9 cellular contexts compared by ENCODE assay signal in genomic region chr15:82043726-82044372, GRCh38. TPM values are rescaled to one million over a fixed set of nuclear protein-coding genes. Genes with fewer than 3 reads are reported as not detected.
DNase-seq lines count a peak whose midpoint lies in the region; ATAC-seq, FAIRE-seq and TF ChIP-seq lines count a peak whose summit lies in the region.
"Had no signal": no experiment of that assay in that cellular context is flagged by ENCODE, and none has a peak within 500 bp of the region (broad histone marks: within the 10 kb centered on the region; RNA-seq: fewer than 3 reads in every experiment).

No MANE protein-coding gene starts in this region.

- H3K27ac Mint-ChIP-seq in CD4-positive, alpha-beta T cell: peak overlapping the region; percentile 73

- H3K4me1 ChIP-seq in Peyer's patch (peaks cover 0 to 28% (median 5%) of the 10 kb centered on the region in 4 donors), endothelial cell of umbilical vein (ENCODE audit: control insufficient read depth, extremely low read depth, insufficient read depth, low read length) (peaks cover 15% of the 10 kb centered on the region), neuron (ENCODE audit: insufficient read depth, low read length) (peaks cover 21% of the 10 kb centered on the region)

- H3K9me3 ChIP-seq in CD4-positive, alpha-beta T cell (ENCODE audit: control insufficient read depth, low read length): no peaks in the 10 kb centered on the region
- H3K9me3 ChIP-seq in Peyer's patch: no peaks in the 10 kb centered on the region
- H3K9me3 ChIP-seq in endothelial cell of umbilical vein (replicated peaks; ENCODE audit: control insufficient read depth, insufficient read depth, low read length): no peaks in the 10 kb centered on the region
- peaks cover 6% of the 10 kb centered on the region for H3K9me3 ChIP-seq in neuron (ENCODE audit: low read length)

- CTCF ChIA-PET in CD4-positive, alpha-beta T cell (lab: Charles Lee): no interaction called here
- CTCF ChIA-PET in endothelial cell of umbilical vein (lab: Charles Lee): interaction anchor here (1.6 kb wide), 1 partner anchor 154 kb away, joined by 4 read pairs; no protein-coding TSS in a partner anchor

- ATAC-seq in CD4-positive, alpha-beta T cell (ENCODE audit: poor library complexity): no peak

- H3K9ac ChIP-seq in endothelial cell of umbilical vein (replicated peaks; ENCODE audit: extremely low read depth, insufficient read depth, low read length): peak overlapping the region; percentile 87

- no peak for DNase-seq in CD4-positive, alpha-beta T cell
- DNase-seq in Peyer's patch (no peak), endothelial cell of umbilical vein (ENCODE audit: low read depth, low spot score) (no peak), MV-4-11 (lab: John Stamatoyannopoulos, UW) (no peak), pons (ENCODE audit: low spot score) (no peak), H4 (ENCODE audit: low spot score) (no peak)
- no peak for DNase-seq in activated CD8-positive, alpha-beta memory T cell treated with anti-CD3 and anti-CD28 coated beads, Interleukin-2, amount 50 U/mL, for 48 hours
- DNase-seq: SHP77 treated with DMSO at 0.1 percent for 48 hours had no signal

- H3K27me3 ChIP-seq in CD4-positive, alpha-beta T cell (ENCODE audit: control insufficient read depth, insufficient read depth, low read length): peaks cover 4% of the 10 kb centered on the region
- H3K27me3 ChIP-seq in Peyer's patch (no peaks in the 10 kb centered on the region), endothelial cell of umbilical vein (ENCODE audit: control insufficient read depth in 2 of 2, insufficient read depth in 2 of 2, low read length in 2 of 2) (peaks cover 0 to 2% of the 10 kb centered on the region in 2 experiments), neuron (ENCODE audit: insufficient read depth, low read length) (no peaks in the 10 kb centered on the region)

- TF ChIP-seq POLR2A in Peyer's patch (IDR thresholded peaks at IDR 0.05): no peak
- no peak for TF ChIP-seq POLR2A in endothelial cell of umbilical vein (IDR thresholded peaks at IDR 0.05; ENCODE audit: low read depth, low read length)

- peak overlapping the region; percentile 77 for H3K4me2 ChIP-seq in endothelial cell of umbilical vein (ENCODE audit: insufficient read depth, low read length)

- H3K4me3 ChIP-seq in Peyer's patch (peak overlapping the region; percentile 58 to 87 (median 66)), endothelial cell of umbilical vein (replicated peaks in 1 of 3; ENCODE audit: insufficient read depth in 1 of 3, low read depth in 1 of 3, low read length in 3 of 3) (peak overlapping the region in 2 of 3 experiments; percentile 91 to 97), neuron (ENCODE audit: low read length) (peak overlapping the region; percentile 97)

- no peaks in the 10 kb centered on the region for H3K27me3 Mint-ChIP-seq in CD4-positive, alpha-beta T cell

- H3K9me1 ChIP-seq in endothelial cell of umbilical vein (replicated peaks; ENCODE audit: control insufficient read depth, extremely low read depth, insufficient read depth, low read length): no peaks in the 10 kb centered on the region

- peaks cover 2% of the 10 kb centered on the region for H4K20me1 ChIP-seq in endothelial cell of umbilical vein (replicated peaks; ENCODE audit: control insufficient read depth, extremely low read depth, insufficient read depth, low read length)

- no TSS peak for BruUV-seq in endothelial cell of umbilical vein (replicated peaks; lab: Mats Ljungman, UMichigan)

- peak overlapping the region; percentile 13 for H3K27ac ChIP-seq in CD4-positive, alpha-beta T cell (ENCODE audit: low read depth, low read length)
- H3K27ac ChIP-seq in Peyer's patch: peak overlapping the region in 3 of 4 donors; percentile 77 to 90 (median 90)
- no peak overlapping the region for H3K27ac ChIP-seq in endothelial cell of umbilical vein (ENCODE audit: insufficient read depth, low read depth, low read length)

- H3K9me3 Mint-ChIP-seq in CD4-positive, alpha-beta T cell: no peaks in the 10 kb centered on the region

- H3K36me3 Mint-ChIP-seq in CD4-positive, alpha-beta T cell (ENCODE audit: low read depth): peaks cover 6% of the 10 kb centered on the region

- peaks cover 12% of the 10 kb centered on the region for H3K4me1 Mint-ChIP-seq in CD4-positive, alpha-beta T cell (ENCODE audit: low read depth)

- peak overlapping the region; percentile 96 for H3K4me3 Mint-ChIP-seq in CD4-positive, alpha-beta T cell

- no peaks in the 10 kb centered on the region for H3K36me3 ChIP-seq in Peyer's patch
- peaks cover 7 to 8% of the 10 kb centered on the region in 2 experiments for H3K36me3 ChIP-seq in endothelial cell of umbilical vein (ENCODE audit: control insufficient read depth in 2 of 2, extremely low read depth in 1 of 2, insufficient read depth in 2 of 2, low read length in 2 of 2)
- peaks cover 22% of the 10 kb centered on the region for H3K36me3 ChIP-seq in neuron (ENCODE audit: insufficient read depth, low read length)

- intact Hi-C loops in CD4-positive, alpha-beta T cell (cut with DNase I, micrococcal nuclease): loop anchor here in 1 of 2 experiments (10.0 kb wide), 1 partner anchor 629 kb away; no protein-coding TSS in a partner anchor
- intact Hi-C loops in endothelial cell of umbilical vein (cut with micrococcal nuclease): loop anchor here (2.0 to 10.0 kb wide), 4 partner anchors 155 to 1039 kb away; partner anchors contain the start of gene TLNRD1

- H2AFZ ChIP-seq in endothelial cell of umbilical vein (ENCODE audit: low read depth, low read length) (peak overlapping the region; percentile 63), neuron (ENCODE audit: low read depth, low read length) (no peak overlapping the region)

- no peak for TF ChIP-seq CTCF in CD4-positive, alpha-beta T cell (IDR thresholded peaks at IDR 0.05)
- no peak for TF ChIP-seq CTCF in Peyer's patch (IDR thresholded peaks at IDR 0.05)
- TF ChIP-seq CTCF in endothelial cell of umbilical vein (IDR thresholded peaks at IDR 0.05; ENCODE audit: extremely low read depth in 1 of 2, insufficient read depth in 1 of 2, low read depth in 1 of 2, low read length in 2 of 2): no peak

- FAIRE-seq in endothelial cell of umbilical vein (lab: Jason Lieb, UNC): no peak

- POLR2A ChIA-PET in CD4-positive, alpha-beta T cell (lab: Charles Lee): no interaction called here
- POLR2A ChIA-PET in endothelial cell of umbilical vein (lab: Charles Lee): no interaction called here

- H3K79me2 ChIP-seq in endothelial cell of umbilical vein (ENCODE audit: control insufficient read depth, insufficient read depth, low read length): peaks cover 18% of the 10 kb centered on the region

- dilution Hi-C loops in endothelial cell of umbilical vein (cut with MboI; ENCODE audit: extremely low pct_ligation_motif_present, low sequenced_read_pairs): no loop called here

TF ChIP-seq in endothelial cell of umbilical vein, 7 proteins besides CTCF, POLR2A, EP300 and RAD21:
- TF ChIP-seq MYC (IDR thresholded peaks at IDR 0.05; ENCODE audit: low read depth, low read length): no peak
- no peak for TF ChIP-seq MAX (IDR thresholded peaks at IDR 0.05; ENCODE audit: insufficient read depth, insufficient read length)
- no peak for TF ChIP-seq GATA2 (IDR thresholded peaks at IDR 0.05; ENCODE audit: insufficient read depth, insufficient read length, low read depth, low read length)
- TF ChIP-seq JUN (IDR thresholded peaks at IDR 0.05; ENCODE audit: borderline replicate concordance, insufficient read depth, insufficient read length, low read depth): no peak
- no peak for TF ChIP-seq FOS (IDR thresholded peaks at IDR 0.05; ENCODE audit: borderline replicate concordance, insufficient read depth, low read length)
- TF ChIP-seq POLR2AphosphoS5 (IDR thresholded peaks at IDR 0.05; ENCODE audit: insufficient read depth, low read depth, low read length): no peak
- TF ChIP-seq EZH2 (IDR thresholded peaks at IDR 0.05; ENCODE audit: borderline replicate concordance, low read depth, low read length, severe bottlenecking): no peak

RNA-seq across cellular contexts. Expression of gene MEX3B, which starts 2.0 kb away (rescaled TPM):
- total RNA-seq in CD4-positive, alpha-beta T cell: 1 to 10 TPM; 5.4 TPM
- 1 to 10 TPM in 2 of 4 donors, under 1 TPM in 1, not detected in 1; 0.40 to 1.7 (median 1.1) TPM for total RNA-seq in Peyer's patch
- total RNA-seq in endothelial cell of umbilical vein: 18.2 and 22.6 TPM in 2 replicates
- polyA plus RNA-seq in endothelial cell of umbilical vein: 11.0 and 13.3 TPM in 2 replicates
- polyA plus RNA-seq in endothelial cell of umbilical vein (2011; cell fraction: cytosol; rRNA removed): 4.8 and 6.9 TPM in 2 replicates
- 13.4 and 13.7 TPM in 2 replicates for polyA plus RNA-seq in endothelial cell of umbilical vein (2011; cell fraction: nucleus; rRNA removed)
- 7.8 and 13.2 TPM in 2 replicates for polyA plus RNA-seq in endothelial cell of umbilical vein (2012)
- polyA minus RNA-seq in endothelial cell of umbilical vein: 8.4 and 9.5 TPM in 2 replicates
- 2.5 TPM for polyA minus RNA-seq in endothelial cell of umbilical vein (2011; cell fraction: cytosol; rRNA and poly(A)+ RNA removed)
- 6.2 and 13.5 TPM in 2 replicates for polyA minus RNA-seq in endothelial cell of umbilical vein (2011; cell fraction: nucleus; rRNA and poly(A)+ RNA removed)
- 2.2 and 4.3 TPM in 2 replicates for total RNA-seq in H4 (2014; rRNA removed; shearing (Covaris generic))
